In the genomic region with DNA sequence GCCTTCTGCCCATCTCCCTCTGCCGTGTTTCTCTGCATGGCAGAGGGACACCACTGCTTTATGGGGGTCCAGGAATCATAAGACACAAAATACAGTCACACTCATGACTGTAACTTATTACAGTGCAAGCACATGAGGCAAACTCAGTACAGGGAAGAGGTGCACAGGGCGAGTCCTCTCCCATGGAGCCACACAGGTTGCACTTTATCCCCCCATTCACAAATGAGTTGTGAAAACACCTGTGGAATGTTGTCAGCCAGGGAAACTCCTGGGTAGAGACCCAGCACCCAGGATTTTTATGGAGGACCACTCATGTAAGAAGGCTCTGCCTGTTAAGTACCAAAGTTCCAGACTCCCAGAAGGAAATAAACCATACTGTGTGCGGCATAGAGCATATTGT, we compare ENCODE assay signal across 19 cellular contexts.
"Had no signal": no experiment of that assay in that cellular context is flagged by ENCODE, and none has a peak within 500 bp of the region (broad histone marks: within the 10 kb centered on the region; RNA-seq: fewer than 3 reads in every experiment).

No MANE protein-coding gene starts in this region.

- H3K9me3 ChIP-seq: esophagus muscularis mucosa, gastrocnemius medialis, heart right ventricle, psoas muscle, sigmoid colon had no signal

- H3K36me3 Mint-ChIP-seq: mesothelial cell of epicardium had no signal

- H3K27ac Mint-ChIP-seq: mesothelial cell of epicardium, nephron progenitor cell, type B pancreatic cell had no signal

- H3K4me3 Mint-ChIP-seq: mesothelial cell of epicardium, nephron progenitor cell, type B pancreatic cell had no signal

- H3K36me3 ChIP-seq: gastrocnemius medialis, sigmoid colon had no signal

- H3K9ac ChIP-seq: parathyroid adenoma had no signal

- H3K9me3 Mint-ChIP-seq: mesothelial cell of epicardium, nephron progenitor cell, type B pancreatic cell had no signal

- H3K27me3 ChIP-seq: esophagus muscularis mucosa, gastrocnemius medialis, heart right ventricle, sigmoid colon had no signal

- H2AFZ ChIP-seq: parathyroid adenoma had no signal

- H3K27ac ChIP-seq: epithelial cell of prostate, esophagus muscularis mucosa, gastrocnemius medialis, heart right ventricle, parathyroid adenoma, psoas muscle, sigmoid colon, skin epidermis had no signal

- DNase-seq: cortex of kidney; effector memory CD4-positive, alpha-beta T cell; gastrocnemius medialis; heart right ventricle; hypothalamus; kidney glomerular epithelial cell; mammary epithelial cell; nephron progenitor cell; psoas muscle; sigmoid colon; stimulated activated CD4-positive, alpha-beta T cell treated with anti-CD3 and anti-CD28 coated beads, Interleukin-12 subunit alpha, Interleukin-12 subunit beta, amount 100 ng/mL, for 4 hours; stimulated activated naive CD4-positive, alpha-beta T cell treated with Interleukin-2 at 50 U/mL for 16 hours had no signal

- H3K27me3 Mint-ChIP-seq: type B pancreatic cell had no signal

- ATAC-seq: gastrocnemius medialis, heart right ventricle, left lobe of liver, psoas muscle had no signal

- H3K4me3 ChIP-seq: esophagus muscularis mucosa, gastrocnemius medialis, heart right ventricle, psoas muscle, sigmoid colon, skin epidermis had no signal
